16 cellular contexts compared by ENCODE assay signal in genomic region chr13:97319088-97319487, GRCh38.
DNase-seq lines count a peak whose midpoint lies in the region; ATAC-seq and TF ChIP-seq lines count a peak whose summit lies in the region.
"Had no signal": no experiment of that assay in that cellular context is flagged by ENCODE, and none has a peak within 500 bp of the region (broad histone marks: within the 10 kb centered on the region; RNA-seq: fewer than 3 reads in every experiment).

No MANE protein-coding gene starts in this region.

- H3K4me3 ChIP-seq in left ventricle myocardium inferior (no peak overlapping the region), sigmoid colon (no peak overlapping the region)

- H3K9me3 ChIP-seq in left ventricle myocardium inferior (replicated peaks), result no peaks in the 10 kb centered on the region
- H3K9me3 ChIP-seq in sigmoid colon, result no peaks in the 10 kb centered on the region

- no peaks in the 10 kb centered on the region for H3K36me3 ChIP-seq in left ventricle myocardium inferior
- no peaks in the 10 kb centered on the region for H3K36me3 ChIP-seq in sigmoid colon

- intact Hi-C loops in left ventricle myocardium inferior (cut with micrococcal nuclease) (no loop called here), sigmoid colon (cut with DNase I) (no loop called here)

- no peak for TF ChIP-seq POLR2A in sigmoid colon (IDR thresholded peaks at IDR 0.05)

- DNase-seq in caudate nucleus (lab: John Stamatoyannopoulos, UW), result peak in 33 of 61 donors; percentile 6 to 64 (median 31)
- DNase-seq in left ventricle myocardium inferior, result peak; percentile 25
- DNase-seq in sigmoid colon, result no peak
- DNase-seq in stimulated activated CD4-positive, alpha-beta T cell treated with anti-CD3 and anti-CD28 coated beads, Interleukin-1b, Interleukin-23, amount 100 ng/mL, for 48 hours, result no peak
- no peak for DNase-seq in foreskin melanocyte
- no peak for DNase-seq in occipital lobe (lab: John Stamatoyannopoulos, UW)
- DNase-seq: DMS 273 treated with DMSO at 0.1 percent for 48 hours; immature natural killer cell; NCI-H146; NCI-H526 treated with DMSO at 0.1 percent for 48 hours; SHP77 treated with DMSO at 0.1 percent for 48 hours; stimulated activated CD4-positive, alpha-beta T cell treated with anti-CD3 and anti-CD28 coated beads, Interleukin-12 subunit alpha, Interleukin-12 subunit beta, amount 100 ng/mL, for 4 hours had no signal

- no peak for TF ChIP-seq EP300 in sigmoid colon (IDR thresholded peaks at IDR 0.05)

- ATAC-seq in GM19395 (IDR thresholded peaks at IDR 0.05; ENCODE audit: unreplicated experiment), result peak; percentile 12
- ATAC-seq in HG03432 (IDR thresholded peaks at IDR 0.05; ENCODE audit: unreplicated experiment), result no peak

- WGBS in sigmoid colon, 2 donors, result 77 to 83% methylated on average over 6 of the region's 6 CpGs

- TF ChIP-seq CTCF in left ventricle myocardium inferior (IDR thresholded peaks at IDR 0.05; ENCODE audit: borderline replicate concordance), result no peak
- TF ChIP-seq CTCF in sigmoid colon (IDR thresholded peaks at IDR 0.05), result no peak

- H3K27me3 ChIP-seq in left ventricle myocardium inferior (ENCODE audit: low read depth), result no peaks in the 10 kb centered on the region
- H3K27me3 ChIP-seq in sigmoid colon, result no peaks in the 10 kb centered on the region

- peaks cover 100% of the 10 kb centered on the region for H3K4me1 ChIP-seq in left ventricle myocardium inferior
- H3K4me1 ChIP-seq in sigmoid colon, result peaks cover 0 to 86% (median 73%) of the 10 kb centered on the region in 4 donors

- H3K27ac ChIP-seq in caudate nucleus (ENCODE audit: low read depth, low read length) (peak overlapping the region; percentile 63), left ventricle myocardium inferior (replicated peaks) (peak overlapping the region; percentile 74), sigmoid colon (peak overlapping the region; percentile 64 to 84 (median 72))
- H3K27ac ChIP-seq: KMS-11, VCaP had no signal

Comparison
In these comparisons a context has a peak if more than half of its experiments do, and no peak if none do; other contexts are left out.
1. DNase-seq: peak in caudate nucleus (33 of 61) and left ventricle myocardium inferior (single experiment); none in sigmoid colon (single experiment), stimulated activated CD4-positive, alpha-beta T cell treated with anti-CD3 and anti-CD28 coated beads, Interleukin-1b, Interleukin-23, amount 100 ng/mL, for 48 hours (single experiment), foreskin melanocyte (single experiment) and occipital lobe (single experiment).
2. Peak in every context shown above with its lines, with median percentiles within 50 percentile points of each other: H3K27ac ChIP-seq.